18 cellular contexts compared by ENCODE assay signal in genomic region chr11:76661306-76661751, GRCh38. TPM values are rescaled to one million over a fixed set of nuclear protein-coding genes. Genes with fewer than 3 reads are reported as not detected.
DNase-seq lines count a peak whose midpoint lies in the region; ATAC-seq, FAIRE-seq and TF ChIP-seq lines count a peak whose summit lies in the region.
"Had no signal": no experiment of that assay in that cellular context is flagged by ENCODE, and none has a peak within 500 bp of the region (broad histone marks: within the 10 kb centered on the region; RNA-seq: fewer than 3 reads in every experiment).

No MANE protein-coding gene starts in this region.

- H3K18ac ChIP-seq in H1 (ENCODE audit: extremely low read depth, low read length) = no peak overlapping the region

- no peak overlapping the region for H4K5ac ChIP-seq in H1 (ENCODE audit: insufficient read length, low read depth, low read length)

- DNase-seq in 8988T (peak; percentile 15), GM12892 (ENCODE audit: insufficient read length) (peak; percentile 11), H1 (ENCODE audit: low read depth in 1 of 2, low spot score in 2 of 2) (no peak), sciatic nerve (ENCODE audit: low spot score) (peak; percentile 55), NCI-H774 (lab: John Stamatoyannopoulos, UW) (no peak), GM19240 (ENCODE audit: insufficient read length, low spot score) (no peak)
- DNase-seq: Karpas-422, NCI-H1105 treated with DMSO at 0.1 percent for 48 hours, NCI-H1694 treated with DMSO at 0.1 percent for 48 hours, NCI-H345, NCI-H526 treated with DMSO at 0.1 percent for 48 hours, SIG-M5 had no signal

- no peak overlapping the region for H3K9ac ChIP-seq in H1 (replicated peaks in 1 of 4; ENCODE audit: extremely low read depth in 1 of 4, low read depth in 3 of 4, low read length in 3 of 4)

- no peaks in the 10 kb centered on the region for H3K79me2 ChIP-seq in H1 (ENCODE audit: control insufficient read depth in 1 of 2, insufficient read depth in 2 of 2, low read length in 2 of 2)

- no peak overlapping the region for H2BK120ac ChIP-seq in H1 (replicated peaks; ENCODE audit: low read depth, low read length)

- no peak for ATAC-seq in sciatic nerve
- no peak for ATAC-seq in GM19035 (IDR thresholded peaks at IDR 0.05; ENCODE audit: unreplicated experiment)
- no peak for ATAC-seq in GM18505 (IDR thresholded peaks at IDR 0.05; ENCODE audit: unreplicated experiment)
- ATAC-seq: GM23338 had no signal

- H3K14ac ChIP-seq in H1 (ENCODE audit: insufficient read length) = no peak overlapping the region

- no peaks in the 10 kb centered on the region for H3K36me3 ChIP-seq in H1 (ENCODE audit: control insufficient read depth in 2 of 4, insufficient read depth in 4 of 4, low read length in 3 of 4)

- POLR2A ChIA-PET in H1 (lab: Charles Lee; ENCODE audit: partially characterized antibody) = no interaction called here

- H2AFZ ChIP-seq in H1 (ENCODE audit: low read length) = no peak overlapping the region
- H2AFZ ChIP-seq: GM23338 had no signal

- H3K4me3 ChIP-seq in H1 (ENCODE audit: extremely low read depth in 1 of 4, insufficient read depth in 2 of 4, low read depth in 3 of 4, low read length in 4 of 4) = no peak overlapping the region
- H3K4me3 ChIP-seq: GM23338 had no signal

- intact Hi-C loops in sciatic nerve (cut with DNase I) = loop anchor here (10.0 kb wide), 1 partner anchor 87 kb away; no protein-coding TSS in a partner anchor

- H2AK5ac ChIP-seq in H1 (ENCODE audit: low read depth, low read length) = no peak overlapping the region

- H3K9me3 ChIP-seq in H1 (ENCODE audit: insufficient read depth in 2 of 2, low read depth in 1 of 2, low read length in 1 of 2) = no peaks in the 10 kb centered on the region

- no peak for TF ChIP-seq RAD21 in H1 (IDR thresholded peaks at IDR 0.05 in 1 of 2, conservative IDR thresholded peaks at IDR 0.05 in 1 of 2; ENCODE audit: low read depth in 2 of 2, low read length in 2 of 2)

- CTCF ChIA-PET in H1 (lab: Charles Lee; ENCODE audit: partially characterized antibody) = interaction anchor here (1.5 to 2.1 kb wide), 3 partner anchors 8 to 63 kb away, joined by 4 to 8 read pairs (median 6); no protein-coding TSS in a partner anchor

- H2BK5ac ChIP-seq in H1 (ENCODE audit: low read depth, low read length) = no peak overlapping the region

- FAIRE-seq in GM12892 (lab: Jason Lieb, UNC) (peak; percentile 56), H1 (lab: Jason Lieb, UNC) (no peak)
- FAIRE-seq: RCC 7860 had no signal

- H4K8ac ChIP-seq in H1 (ENCODE audit: extremely low read depth, insufficient read depth, low read length) = no peak overlapping the region; the same call in 1 of the 2 replicates

- no peaks in the 10 kb centered on the region for H3K79me1 ChIP-seq in H1 (ENCODE audit: low read depth, low read length)

- H2BK12ac ChIP-seq in H1 (ENCODE audit: low read depth, low read length) = peak overlapping the region; percentile 27; the same call in 1 of the 2 replicates

- no peaks in the 10 kb centered on the region for H4K20me1 ChIP-seq in H1 (replicated peaks in 1 of 2; ENCODE audit: control insufficient read depth in 1 of 2, insufficient read depth in 2 of 2, low read length in 2 of 2)

- no peak overlapping the region for H2BK20ac ChIP-seq in H1 (ENCODE audit: low read length)

- H3K4me1 ChIP-seq in H1 (replicated peaks in 1 of 4; ENCODE audit: control insufficient read depth in 3 of 4, insufficient read depth in 4 of 4, low read length in 3 of 4) = peaks cover 0 to 13% (median 1%) of the 10 kb centered on the region in 4 experiments; a peak in 4 of 7 replicates

- no peak overlapping the region for H2BK15ac ChIP-seq in H1 (ENCODE audit: low read length)

- no peaks in the 10 kb centered on the region for H3K27me3 ChIP-seq in H1 (replicated peaks in 1 of 4; ENCODE audit: control insufficient read depth in 3 of 4, extremely low read depth in 1 of 4, insufficient read depth in 3 of 4, low read length in 3 of 4)

- H3K23ac ChIP-seq in H1 (ENCODE audit: insufficient read length) = no peak overlapping the region

- no peak overlapping the region for H3K27ac ChIP-seq in H1 (ENCODE audit: low read depth, low read length)

- no peak overlapping the region for H3K56ac ChIP-seq in H1 (replicated peaks; ENCODE audit: insufficient read length, low read depth, low read length)

- TF ChIP-seq CTCF in H1 (IDR thresholded peaks at IDR 0.05; ENCODE audit: control extremely low read depth in 1 of 3, insufficient read depth in 1 of 3, low read depth in 1 of 3, low read length in 3 of 3) = no peak

- TF ChIP-seq EP300 in H1 (IDR thresholded peaks at IDR 0.05; ENCODE audit: borderline replicate concordance in 1 of 2, low read depth in 2 of 2, low read length in 2 of 2) = no peak

- H3K4ac ChIP-seq in H1 (replicated peaks; ENCODE audit: insufficient read length, low read depth, low read length) = no peak overlapping the region

- 90% methylated on average over 11 of the region's 11 CpGs; no CpG with 5 or more reads in 1 of the 2 experiments for WGBS in H1 (ENCODE audit: extremely low coverage in 1 of 2, insufficient coverage in 1 of 2, insufficient read length in 1 of 2, insufficient replicate concordance in 2 of 2, low coverage in 1 of 2, low lambda C conversion rate in 2 of 2, missing lambda C conversion rate in 1 of 2), 2 experiments

- H3K4me2 ChIP-seq in H1 (ENCODE audit: insufficient read depth in 1 of 2, low read depth in 2 of 2, low read length in 2 of 2) = no peak overlapping the region
- H3K4me2 ChIP-seq: GM23338 had no signal

- H3K23me2 ChIP-seq in H1 (ENCODE audit: low read depth, low read length) = no peaks in the 10 kb centered on the region

- TF ChIP-seq POLR2A in GM12892 (IDR thresholded peaks at IDR 0.05; ENCODE audit: low read depth, low read length) (no peak), H1 (IDR thresholded peaks at IDR 0.05; ENCODE audit: control extremely low read depth in 1 of 2, low read depth in 2 of 2, low read length in 2 of 2) (no peak), GM18505 (IDR thresholded peaks at IDR 0.05; ENCODE audit: borderline replicate concordance, extremely low read depth, insufficient read depth, insufficient read length) (no peak)

- no peak overlapping the region for H4K91ac ChIP-seq in H1 (replicated peaks; ENCODE audit: insufficient read length, low read length)

TF ChIP-seq in H1, 55 proteins besides CTCF, POLR2A, EP300 and RAD21:
- TF ChIP-seq JUN (IDR thresholded peaks at IDR 0.05; ENCODE audit: low read depth, low read length) (no peak), CHD1 (IDR thresholded peaks at IDR 0.05; ENCODE audit: low read depth, low read length) (no peak), YY1 (IDR thresholded peaks at IDR 0.05; ENCODE audit: low read depth, low read length) (no peak), KDM4A (IDR thresholded peaks at IDR 0.05; ENCODE audit: low read depth, low read length, severe bottlenecking) (no peak), ASH2L (IDR thresholded peaks at IDR 0.05; ENCODE audit: low read length) (no peak), POU5F1 (IDR thresholded peaks at IDR 0.05; ENCODE audit: low read depth, low read length) (no peak), SP4 (IDR thresholded peaks at IDR 0.05; ENCODE audit: low read length) (no peak), CHD2 (IDR thresholded peaks at IDR 0.05; ENCODE audit: low read length) (no peak), TCF12 (IDR thresholded peaks at IDR 0.05; ENCODE audit: low read depth, low read length) (no peak), ZNF274 (IDR thresholded peaks at IDR 0.05; ENCODE audit: borderline replicate concordance, extremely low read depth, low read length) (no peak), EZH2 (IDR thresholded peaks at IDR 0.05; ENCODE audit: low read depth, low read length, severe bottlenecking) (no peak), RNF2 (IDR thresholded peaks at IDR 0.05; ENCODE audit: borderline replicate concordance, low read depth, low read length, missing control alignments, poor library complexity, severe bottlenecking) (no peak), USF2 (IDR thresholded peaks at IDR 0.05; ENCODE audit: low read length) (no peak), GABPA (IDR thresholded peaks at IDR 0.05; ENCODE audit: borderline replicate concordance, insufficient read depth, low read length) (no peak), CBX8 (IDR thresholded peaks at IDR 0.05; ENCODE audit: borderline replicate concordance, low read depth, low read length) (no peak), CEBPB (IDR thresholded peaks at IDR 0.05; ENCODE audit: low read depth, low read length) (no peak), GTF2F1 (IDR thresholded peaks at IDR 0.05; ENCODE audit: borderline replicate concordance, low read depth, low read length) (no peak), CBX5 (IDR thresholded peaks at IDR 0.05; ENCODE audit: low read depth, low read length) (no peak)
TF ChIP-seq in H1: peak in this region for 0.

RNA-seq across cellular contexts. Expression of gene LRRC32, which starts 9.2 kb away (rescaled TPM):
- 5.1 TPM for polyA plus RNA-seq in GM12892 (2012; ENCODE audit: missing spikeins)
- total RNA-seq in H1 (2021; fragmentation: NEBNext Ultra II Directional; extraction: Animal tissue kit (Norgen Biotek cat#: 25700)) = 0.44 and 0.99 TPM in 2 replicates
- 1.9 and 2.0 TPM in 2 replicates for polyA plus RNA-seq in H1 (2011; rRNA removed)
- polyA plus RNA-seq in H1 (2011; cell fraction: cytosol; rRNA removed) = 1.0 TPM
- 0.88 TPM for polyA plus RNA-seq in H1 (2011; cell fraction: nucleus; rRNA removed)
- 1.0 to 3.3 TPM (median 1.7 TPM) in 4 replicates for polyA plus RNA-seq in H1 (2012, experiment 1 of 2)
- 1.0 TPM for polyA plus RNA-seq in H1 (2012, experiment 2 of 2)
- 1.1 TPM for polyA plus RNA-seq in H1 (2013, experiment 1 of 2)
- polyA plus RNA-seq in H1 (2013, experiment 2 of 2) = 1.2 TPM
- polyA minus RNA-seq in H1 (2011; rRNA and poly(A)+ RNA removed) = 0.95 and 1.2 TPM in 2 replicates
- 1.2 TPM for polyA minus RNA-seq in H1 (2011; cell fraction: cytosol; rRNA and poly(A)+ RNA removed)
- 0.50 TPM for polyA minus RNA-seq in H1 (2011; cell fraction: nucleus; rRNA and poly(A)+ RNA removed)
- 192 TPM for total RNA-seq in sciatic nerve
- total RNA-seq: A673, HT-29 had no signal

Comparison
In these comparisons a context has a peak if more than half of its experiments do, and no peak if none do; other contexts are left out.
1. DNase-seq: peak in 8988T (single experiment), GM12892 (single experiment) and sciatic nerve (single experiment); none in H1 (0 of 2), NCI-H774 (single experiment) and GM19240 (single experiment).
2. RNA of gene LRRC32, which starts 9.2 kb away (total RNA-seq): 192 TPM in sciatic nerve (single experiment); 0.44 to 0.99 TPM in H1; every median in the first group is over 10 times any median in the second.